28 cellular contexts compared by ENCODE assay signal in the genomic region with DNA sequence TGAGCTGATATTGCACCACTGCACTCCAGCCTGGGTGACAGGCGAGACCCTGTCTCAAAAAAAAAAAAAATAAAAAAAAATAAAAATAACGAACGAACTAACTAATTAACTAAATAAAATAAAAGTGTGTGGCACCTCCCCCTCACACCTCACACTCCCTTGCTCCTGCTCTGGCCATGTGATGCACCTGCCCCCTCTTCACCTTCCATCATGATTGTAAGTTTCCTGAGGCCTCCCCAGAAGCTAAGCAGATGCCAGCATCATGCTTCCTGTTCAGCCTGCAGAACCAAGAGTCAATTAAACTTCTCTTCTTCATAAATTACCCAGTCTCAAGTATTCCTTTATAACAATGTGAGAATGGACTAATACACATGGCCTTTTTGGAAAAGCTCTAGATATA.
"Had no signal": no experiment of that assay in that cellular context is flagged by ENCODE, and none has a peak within 500 bp of the region (broad histone marks: within the 10 kb centered on the region; RNA-seq: fewer than 3 reads in every experiment).

No MANE protein-coding gene starts in this region.

- H3K27ac ChIP-seq: colonic mucosa, coronary artery, dorsolateral prefrontal cortex, epithelial cell of prostate, esophagus muscularis mucosa, esophagus squamous epithelium, foreskin keratinocyte, gastrocnemius medialis, gastroesophageal sphincter, heart left ventricle, heart right ventricle had no signal

- H3K4me1 ChIP-seq: colonic mucosa, esophagus muscularis mucosa, gastrocnemius medialis, gastroesophageal sphincter, heart right ventricle had no signal

- H3K27me3 ChIP-seq: colonic mucosa, dorsolateral prefrontal cortex, esophagus muscularis mucosa, esophagus squamous epithelium, foreskin keratinocyte, gastrocnemius medialis, heart left ventricle, heart right ventricle had no signal

- H3K9me3 ChIP-seq: colonic mucosa, esophagus squamous epithelium had no signal

- H3K27ac Mint-ChIP-seq: dendritic cell treated with granulocyte-macrophage colony-stimulating factor and Interleukin-4, amounts not matched to agents 40 ng/mL and 50 ng/mL, for 4 days; effector memory CD8-positive, alpha-beta T cell had no signal

- H3K4me3 ChIP-seq: colonic mucosa, coronary artery, dorsolateral prefrontal cortex, esophagus muscularis mucosa, esophagus squamous epithelium, gastrocnemius medialis, gastroesophageal sphincter, heart left ventricle, heart right ventricle had no signal

- H3K4me3 Mint-ChIP-seq: dendritic cell treated with granulocyte-macrophage colony-stimulating factor and Interleukin-4, amounts not matched to agents 40 ng/mL and 50 ng/mL, for 4 days; effector memory CD8-positive, alpha-beta T cell had no signal

- H3K36me3 ChIP-seq: colonic mucosa, esophagus muscularis mucosa, esophagus squamous epithelium, gastrocnemius medialis, gastroesophageal sphincter, heart left ventricle, heart right ventricle had no signal

- H3K27me3 Mint-ChIP-seq: dendritic cell treated with granulocyte-macrophage colony-stimulating factor and Interleukin-4, amounts not matched to agents 40 ng/mL and 50 ng/mL, for 4 days had no signal

- FAIRE-seq: colon, endometrium, endothelial cell of umbilical vein, frontal cortex had no signal

- DNase-seq: colonic mucosa; cortex of kidney; dermis blood vessel endothelial cell; dorsolateral prefrontal cortex; effector CD4-positive, alpha-beta T cell; effector CD8-positive, alpha-beta T cell; effector memory CD4-positive, alpha-beta T cell; effector memory CD8-positive, alpha-beta T cell; erythroblast; esophagus squamous epithelium; foreskin fibroblast; foreskin keratinocyte; foreskin melanocyte; gastrocnemius medialis; glutamatergic neuron; head of caudate nucleus; heart left ventricle; heart right ventricle had no signal

- ATAC-seq: effector memory CD8-positive, alpha-beta T cell; esophagus mucosa; foreskin keratinocyte; gastrocnemius medialis; gastroesophageal sphincter; heart left ventricle; heart right ventricle had no signal
